ENCODE assay signal across 39 cellular contexts in genomic region chr10:104694074-104694473, GRCh38. TPM values are rescaled to one million over a fixed set of nuclear protein-coding genes. Genes with fewer than 3 reads are reported as not detected.
"Had no signal": no experiment of that assay in that cellular context is flagged by ENCODE, and none has a peak within 500 bp of the region (broad histone marks: within the 10 kb centered on the region; RNA-seq: fewer than 3 reads in every experiment).

No MANE protein-coding gene starts in this region.

- H3K27ac ChIP-seq: KMS-11 had no signal

- H3K9ac ChIP-seq: KMS-11 had no signal

- H3K36me3 ChIP-seq: MG63 had no signal

- H3K4me3 ChIP-seq: MG63 had no signal

- DNase-seq: Karpas-422, Kasumi-1, KG1, MG63, MM.1S, MV-4-11, NCI-H1048, NCI-H1092, NCI-H1092 treated with DMSO at 0.1 percent for 48 hours, NCI-H1105, NCI-H1105 treated with DMSO at 0.1 percent for 48 hours, NCI-H1417, NCI-H1417 treated with DMSO at 0.1 percent for 48 hours, NCI-H1436, NCI-H1436 treated with DMSO at 0.1 percent for 48 hours, NCI-H146, NCI-H1694, NCI-H1694 treated with DMSO at 0.1 percent for 48 hours, NCI-H187, NCI-H187 treated with DMSO at 0.1 percent for 48 hours, NCI-H1930, NCI-H2029, NCI-H2029 treated with DMSO at 0.1 percent for 48 hours, NCI-H2081, NCI-H2081 treated with DMSO at 0.1 percent for 48 hours, NCI-H2107, NCI-H2171, NCI-H2171 treated with DMSO at 0.1 percent for 48 hours, NCI-H2227 treated with DMSO at 0.1 percent for 48 hours, NCI-H226, NCI-H345, NCI-H446, NCI-H446 treated with DMSO at 0.1 percent for 48 hours, NCI-H510A had no signal

- H3K27me3 ChIP-seq: MG63 had no signal

- H3K9me3 ChIP-seq: MG63 had no signal

RNA-seq across cellular contexts. Expression of gene SORCS3, which starts 53.0 kb away (rescaled TPM):
- total RNA-seq: LHCN-M2, M059J, MCF 10A, NCI-H460 had no signal
